ENCODE assay signal across 8 cellular contexts in the genomic region with DNA sequence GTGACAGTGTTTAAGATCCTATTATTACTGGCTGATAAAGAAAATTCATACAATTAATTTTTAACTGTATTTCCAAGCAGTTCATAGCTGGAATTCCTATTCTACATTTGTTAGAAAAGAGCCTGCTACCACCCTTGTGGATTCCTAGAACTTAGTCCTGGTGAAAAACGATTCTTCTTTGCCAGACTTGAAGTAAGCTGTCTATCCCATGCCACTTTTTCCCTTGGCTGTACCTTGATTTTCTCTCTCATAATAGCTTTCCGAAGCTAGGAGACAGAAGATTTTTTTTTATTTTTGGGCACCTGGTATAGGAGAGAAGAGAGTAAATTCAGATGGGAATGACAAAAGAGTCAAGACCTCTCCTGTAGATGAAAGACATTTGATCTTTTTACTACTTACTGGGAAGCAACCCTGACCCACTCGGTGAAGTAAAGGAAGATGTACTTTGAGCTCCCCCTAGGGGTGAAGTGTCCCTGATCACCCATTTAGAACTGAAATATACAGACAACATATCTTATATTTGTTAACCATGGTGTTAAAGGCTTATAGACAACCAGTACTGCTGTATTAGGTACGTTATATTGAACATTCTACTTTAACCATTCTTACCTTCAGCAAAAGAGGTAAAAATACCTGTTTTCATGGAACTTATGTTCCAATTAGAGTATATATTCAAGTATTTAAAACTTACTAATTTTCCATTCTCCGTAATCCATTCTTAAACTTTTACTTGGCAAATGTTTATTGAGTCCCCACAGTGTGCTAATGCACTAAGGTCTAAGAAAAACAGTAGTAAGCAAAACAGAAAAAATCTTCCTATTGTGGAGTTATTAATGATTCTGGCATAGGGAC. TPM values are rescaled to one million over a fixed set of nuclear protein-coding genes. Genes with fewer than 3 reads are reported as not detected.
DNase-seq lines count a peak whose midpoint lies in the region; ATAC-seq and TF ChIP-seq lines count a peak whose summit lies in the region.

No MANE protein-coding gene starts in this region.

- H2AFZ ChIP-seq in HCT116 (ENCODE audit: low read depth, low read length, poor library complexity, severe bottlenecking) (no peak overlapping the region), Loucy (ENCODE audit: low read length) (no peak overlapping the region), SK-N-SH (ENCODE audit: low read depth) (no peak overlapping the region)

- H3K9me3 ChIP-seq in HCT116 (ENCODE audit: control insufficient read depth in 1 of 2, insufficient read depth in 1 of 2, low read depth in 1 of 2, low read length in 2 of 2) (no peaks in the 10 kb centered on the region), Loucy (ENCODE audit: insufficient read depth, low read depth, low read length) (no peaks in the 10 kb centered on the region), SK-N-SH (no peaks in the 10 kb centered on the region), adipocyte (ENCODE audit: control insufficient read depth, low read length) (no peaks in the 10 kb centered on the region), right cardiac atrium (ENCODE audit: control insufficient read depth, low read length) (no peaks in the 10 kb centered on the region), gastrocnemius medialis (no peaks in the 10 kb centered on the region)

- H3K4me1 ChIP-seq in HCT116 (ENCODE audit: control insufficient read depth in 1 of 2, insufficient read depth in 2 of 2, low read length in 2 of 2) (no peaks in the 10 kb centered on the region), Loucy (ENCODE audit: insufficient read depth, low read length, poor library complexity, severe bottlenecking) (peaks cover 6% of the 10 kb centered on the region), SK-N-SH (ENCODE audit: control insufficient read depth in 1 of 2, insufficient read depth in 2 of 2, low read depth in 1 of 2, low read length in 1 of 2) (peaks cover 0 to 9% of the 10 kb centered on the region in 2 experiments; a peak in 1 of 4 replicates), adipocyte (ENCODE audit: control insufficient read depth, insufficient read depth, low read length) (peaks cover 32% of the 10 kb centered on the region), right cardiac atrium (ENCODE audit: control insufficient read depth, insufficient read depth, low read length) (no peaks in the 10 kb centered on the region), gastrocnemius medialis (peaks cover 0 to 13% of the 10 kb centered on the region in 2 donors)

- H3K4me3 ChIP-seq in HCT116 (replicated peaks in 1 of 2; ENCODE audit: low read depth in 1 of 2, low read length in 2 of 2) (no peak overlapping the region), Loucy (ENCODE audit: low read length, poor library complexity, severe bottlenecking) (no peak overlapping the region), SK-N-SH (ENCODE audit: low read depth in 2 of 2, low read length in 1 of 2) (no peak overlapping the region; a peak in 1 of 4 replicates), adipocyte (ENCODE audit: low read length) (no peak overlapping the region), right cardiac atrium (ENCODE audit: low read length) (no peak overlapping the region), gastrocnemius medialis (no peak overlapping the region)

- WGBS in SK-N-SH (ENCODE audit: low lambda C conversion rate) = 43% methylated on average over 5 of the region's 5 CpGs
- 38% methylated on average over 5 of the region's 5 CpGs for WGBS in right cardiac atrium

- no peak for TF ChIP-seq EP300 in SK-N-SH (IDR thresholded peaks at IDR 0.05; ENCODE audit: borderline replicate concordance in 1 of 2, low read depth in 1 of 2, low read length in 1 of 2)

- H3K27me3 ChIP-seq in HCT116 (ENCODE audit: insufficient read depth, low read length) (no peaks in the 10 kb centered on the region), Loucy (ENCODE audit: insufficient read depth, low read length, poor library complexity, severe bottlenecking) (no peaks in the 10 kb centered on the region), SK-N-SH (ENCODE audit: insufficient read depth) (no peaks in the 10 kb centered on the region), adipocyte (replicated peaks; ENCODE audit: control insufficient read depth, insufficient read depth, low read length) (no peaks in the 10 kb centered on the region), right cardiac atrium (ENCODE audit: control insufficient read depth, insufficient read depth) (no peaks in the 10 kb centered on the region), gastrocnemius medialis (no peaks in the 10 kb centered on the region)

- intact Hi-C loops in HCT116 (cut with micrococcal nuclease) (loop anchor here (10.0 kb wide), 1 partner anchor 609 kb away; no protein-coding TSS in a partner anchor), right cardiac atrium (cut with DNase I) (loop anchor here in 1 of 4 donors (10.0 kb wide), 1 partner anchor 109 kb away; no protein-coding TSS in a partner anchor), gastrocnemius medialis (cut with DNase I; ENCODE audit: low total_unique reads) (loop anchor here (2.0 to 5.0 kb wide), 3 partner anchors 55 to 763 kb away; a partner anchor contains a TSS)

- CTCF ChIA-PET in HCT116 (lab: Charles Lee) (interaction anchor here (0.8 to 2.0 kb wide), 11 partner anchors 10 to 815 kb away, joined by 3 to 17 read pairs (median 5); no protein-coding TSS in a partner anchor), SK-N-SH (lab: Yijun Ruan, JAX) (interaction anchor here (0.6 to 3.2 kb wide), 36 partner anchors 8 to 763 kb away, joined by 3 to 31 read pairs (median 4); a partner anchor contains a TSS)

- POLR2A ChIA-PET in HCT116 (lab: Charles Lee) = no interaction called here
- POLR2A ChIA-PET in SK-N-SH (lab: Yijun Ruan, JAX) = interaction anchor here (0.6 to 0.7 kb wide), 2 partner anchors 55 to 112 kb away, joined by 3 read pairs; a partner anchor contains a TSS

- H3K27ac ChIP-seq in HCT116 (ENCODE audit: low read depth, low read length) (no peak overlapping the region), SK-N-SH (ENCODE audit: low read depth in 2 of 2, low read length in 1 of 2) (0 out of 4 replicates have a peak overlapping the region, but pooled peaks of 1 of the 2 experiments have one; percentile 9), right cardiac atrium (ENCODE audit: low read length) (no peak overlapping the region), gastrocnemius medialis (peak overlapping the region in 1 of 4 donors; percentile 15)

- no peak for TF ChIP-seq POLR2A in HCT116 (IDR thresholded peaks at IDR 0.05; ENCODE audit: borderline replicate concordance, extremely low read depth, insufficient read depth, insufficient read length)
- no peak for TF ChIP-seq POLR2A in gastrocnemius medialis (IDR thresholded peaks at IDR 0.05)

- RAD21 ChIA-PET in HCT116 (lab: Charles Lee; ENCODE audit: low non-redundant PET in 1 of 2, low total read pairs in 2 of 2, uncharacterized antibody in 2 of 2, unreplicated experiment in 2 of 2) = no interaction called here

- H3K9ac ChIP-seq in HCT116 (ENCODE audit: low read length) (no peak overlapping the region), Loucy (ENCODE audit: low read depth, low read length, poor library complexity, severe bottlenecking) (no peak overlapping the region), SK-N-SH (no peak overlapping the region), adipocyte (ENCODE audit: low read length) (peak overlapping the region; percentile 37)

- in situ Hi-C loops in gastrocnemius medialis (cut with MboI; ENCODE audit: low sequenced_read_pairs in 4 of 4) = loop anchor here in 3 of 4 donors (10.0 to 25.0 kb wide), 4 partner anchors 301 to 759 kb away; no protein-coding TSS in a partner anchor

- H3F3A ChIP-seq in Loucy (ENCODE audit: low read depth) = no peaks in the 10 kb centered on the region; the same call in 1 of the 2 replicates
- peaks cover 16% of the 10 kb centered on the region for H3F3A ChIP-seq in SK-N-SH (replicated peaks; ENCODE audit: insufficient read depth)

- no TSS peak for BruUV-seq in HCT116 (replicated peaks; lab: Mats Ljungman, UMichigan)

- H3K79me2 ChIP-seq in HCT116 (ENCODE audit: insufficient read depth, low read length) (peaks cover 11% of the 10 kb centered on the region), Loucy (ENCODE audit: insufficient read depth, low read length) (peaks cover 43% of the 10 kb centered on the region), SK-N-SH (ENCODE audit: insufficient read depth) (peaks cover 33% of the 10 kb centered on the region)

- ATAC-seq in HCT116 (peak; percentile 96), right cardiac atrium (peak; percentile 77 to 92), gastrocnemius medialis (peak; percentile 86 to 96)

- H3K4me2 ChIP-seq in HCT116 (ENCODE audit: low read length) (no peak overlapping the region), Loucy (ENCODE audit: low read depth, low read length, poor library complexity, severe bottlenecking) (no peak overlapping the region), SK-N-SH (no peak overlapping the region)

- no peaks in the 10 kb centered on the region for H3K9me2 ChIP-seq in HCT116 (ENCODE audit: insufficient read depth)
- no peaks in the 10 kb centered on the region for H3K9me2 ChIP-seq in Loucy (replicated peaks; ENCODE audit: low read depth, low read length)
- H3K9me2 ChIP-seq in SK-N-SH = no peaks in the 10 kb centered on the region

- H3K36me3 ChIP-seq in HCT116 (ENCODE audit: control insufficient read depth in 1 of 2, insufficient read depth in 2 of 2, low read length in 2 of 2) = no peaks in the 10 kb centered on the region
- peaks cover 50% of the 10 kb centered on the region for H3K36me3 ChIP-seq in Loucy (ENCODE audit: insufficient read depth, low read length)
- peaks cover 10 to 17% of the 10 kb centered on the region in 2 experiments for H3K36me3 ChIP-seq in SK-N-SH (replicated peaks in 1 of 2; ENCODE audit: control insufficient read depth in 1 of 2, insufficient read depth in 2 of 2, low read length in 1 of 2)
- H3K36me3 ChIP-seq in adipocyte (ENCODE audit: control insufficient read depth, insufficient read depth, low read length, severe bottlenecking) = peaks cover 33% of the 10 kb centered on the region
- peaks cover 0 to 10% of the 10 kb centered on the region in 2 donors for H3K36me3 ChIP-seq in gastrocnemius medialis

- DNase-seq in NK-92 treated with Interleukin-12 subunit alpha and Interleukin-12 subunit beta, amount 100 ng/mL, for 24 hours (lab: John Stamatoyannopoulos, UW) = peak; percentile 21
- DNase-seq in NK-92 (lab: John Stamatoyannopoulos, UW; ENCODE audit: unreplicated experiment) = no peak
- peak; percentile 57 for DNase-seq in HCT116 (ENCODE audit: low read depth, low spot score)
- peak; percentile 37 for DNase-seq in SK-N-SH
- DNase-seq in adipocyte (ENCODE audit: low read depth) = peak; percentile 89
- no peak for DNase-seq in right cardiac atrium
- DNase-seq in gastrocnemius medialis = peak; percentile 31 to 35

- TF ChIP-seq CTCF in HCT116 (IDR thresholded peaks at IDR 0.05 in 2 of 3, conservative IDR thresholded peaks at IDR 0.05 in 1 of 3; ENCODE audit: borderline replicate concordance in 1 of 3, insufficient read depth in 1 of 3, low read depth in 2 of 3, low read length in 2 of 3) (peak; percentile 22 to 83 (median 64); a peak in 4 of 6 replicates), Loucy (conservative IDR thresholded peaks at IDR 0.05; ENCODE audit: low read length) (peak; percentile 82), SK-N-SH (IDR thresholded peaks at IDR 0.05) (peak; percentile 86), gastrocnemius medialis (IDR thresholded peaks at IDR 0.05 in 4 of 5, conservative IDR thresholded peaks at IDR 0.05 in 1 of 5) (peak; percentile 54 to 77 (median 60))

- H4K20me1 ChIP-seq in HCT116 (ENCODE audit: insufficient read depth) (no peaks in the 10 kb centered on the region), Loucy (ENCODE audit: insufficient read depth, low read length, poor library complexity, severe bottlenecking) (peaks cover 8% of the 10 kb centered on the region), SK-N-SH (ENCODE audit: insufficient read depth) (0 out of 2 replicates have a peak, but pooled peaks cover 5% of the 10 kb centered on the region)

- TF ChIP-seq RAD21 in HCT116 (IDR thresholded peaks at IDR 0.05; ENCODE audit: low read depth) (peak; percentile 49), SK-N-SH (IDR thresholded peaks at IDR 0.05; ENCODE audit: low read length) (peak; percentile 80)

RNA-seq across cellular contexts. Expression of a gene that starts 36.2 kb away (rescaled TPM):
- total RNA-seq in HCT116 (2021; ENCODE audit: unreplicated experiment) (18.6 TPM), right cardiac atrium (10 to 100 TPM; 17.7 to 22.4 (median 18.7) TPM), gastrocnemius medialis (10 to 100 TPM in 1 of 4 donors, 1 to 10 TPM in 3; 6.0 to 14.5 (median 8.5) TPM)
- polyA plus RNA-seq in HCT116 (2012) = 5.0 and 7.3 TPM in 2 replicates
- polyA plus RNA-seq in SK-N-SH (2012; rRNA removed) (4.5 and 5.4 TPM in 2 replicates), right cardiac atrium (7.7 TPM)
- 6.8 and 9.0 TPM in 2 replicates for polyA plus RNA-seq in SK-N-SH (2012; cell fraction: cytosol; rRNA removed)
- polyA plus RNA-seq in SK-N-SH (2012; cell fraction: nucleus; rRNA removed) = 1.8 and 3.5 TPM in 2 replicates

RNA-seq across cellular contexts. Expression of a gene that starts 54.5 kb away (rescaled TPM):
- total RNA-seq in HCT116 (2021; ENCODE audit: unreplicated experiment) (7.0 TPM), right cardiac atrium (10 to 100 TPM; 10.4 to 13.8 (median 12.3) TPM), gastrocnemius medialis (10 to 100 TPM in 2 of 4 donors, 1 to 10 TPM in 2; 7.8 to 12.5 (median 9.8) TPM)
- 1.5 and 2.2 TPM in 2 replicates for polyA plus RNA-seq in HCT116 (2012)
- polyA plus RNA-seq in SK-N-SH (2012; rRNA removed) (1.6 and 1.7 TPM in 2 replicates), right cardiac atrium (3.5 TPM)
- polyA plus RNA-seq in SK-N-SH (2012; cell fraction: cytosol; rRNA removed) = 1.6 and 2.3 TPM in 2 replicates
- polyA plus RNA-seq in SK-N-SH (2012; cell fraction: nucleus; rRNA removed) = 1.6 and 3.0 TPM in 2 replicates

RNA-seq across cellular contexts. Expression of a gene that starts 54.7 kb away (rescaled TPM):
- total RNA-seq in HCT116 (2021; ENCODE audit: unreplicated experiment) = 52.7 TPM
- 29.9 and 36.8 TPM in 2 replicates for polyA plus RNA-seq in HCT116 (2012)
- polyA plus RNA-seq in SK-N-SH (2012; rRNA removed) = 34.5 and 38.3 TPM in 2 replicates
- 34.9 and 38.4 TPM in 2 replicates for polyA plus RNA-seq in SK-N-SH (2012; cell fraction: cytosol; rRNA removed)
- 65.5 and 68.7 TPM in 2 replicates for polyA plus RNA-seq in SK-N-SH (2012; cell fraction: nucleus; rRNA removed)
- total RNA-seq in right cardiac atrium = 10 to 100 TPM; 45.9 to 54.3 (median 50.0) TPM
- polyA plus RNA-seq in right cardiac atrium = 30.4 TPM
- 10 to 100 TPM; 25.9 to 47.3 (median 41.7) TPM for total RNA-seq in gastrocnemius medialis

Comparison
In these comparisons a context has a peak if more than half of its experiments do, and no peak if none do; other contexts are left out.
1. DNase-seq: peak in NK-92 treated with Interleukin-12 subunit alpha and Interleukin-12 subunit beta, amount 100 ng/mL, for 24 hours (single experiment), HCT116 (single experiment), SK-N-SH (single experiment), adipocyte (single experiment) and gastrocnemius medialis (2 of 2); none in NK-92 (single experiment) and right cardiac atrium (0 of 3).
2. Peak in every context shown above with its lines, with median percentiles within 50 percentile points of each other: ATAC-seq and CTCF ChIP-seq.